ENCODE assay signal across 23 cellular contexts in genomic region chr1:214475746-214476145, GRCh38.
A peak's percentile ranks its signal among the peaks of the same experiment; 100 is the strongest.
DNase-seq lines count a peak whose midpoint lies in the region; ATAC-seq, FAIRE-seq and TF ChIP-seq lines count a peak whose summit lies in the region.
"Had no signal": no experiment of that assay in that cellular context is flagged by ENCODE, and none has a peak within 500 bp of the region (broad histone marks: within the 10 kb centered on the region; RNA-seq: fewer than 3 reads in every experiment).

No MANE protein-coding gene starts in this region.

- 0 out of 2 replicates have a peak overlapping the region, but pooled peaks have one; percentile 24 for H3K4me2 ChIP-seq in BLaER1

- 0 out of 2 replicates have a peak, but pooled peaks cover 5% of the 10 kb centered on the region for H3K4me1 ChIP-seq in BLaER1
- peaks cover 77% of the 10 kb centered on the region for H3K4me1 ChIP-seq in psoas muscle

- H3K4me3 ChIP-seq in BLaER1 (no peak overlapping the region), epithelial cell of proximal tubule (ENCODE audit: low read depth, low read length) (peak overlapping the region; percentile 50), psoas muscle (no peak overlapping the region)
- H3K4me3 ChIP-seq: right atrium auricular region had no signal

- H3K27me3 ChIP-seq in BLaER1: no peaks in the 10 kb centered on the region
- H3K27me3 ChIP-seq in psoas muscle (ENCODE audit: insufficient read depth in 3 of 3, low read length in 2 of 3): no peaks in the 10 kb centered on the region
- H3K27me3 ChIP-seq: right atrium auricular region had no signal

- H3K9me3 ChIP-seq in BLaER1 (no peaks in the 10 kb centered on the region), psoas muscle (no peaks in the 10 kb centered on the region)
- H3K9me3 ChIP-seq: right atrium auricular region had no signal

- DNase-seq in RCC 7860 (ENCODE audit: low spot score) (peak; percentile 69), epithelial cell of proximal tubule (ENCODE audit: low read depth) (no peak), psoas muscle (no peak), cardiac septum (ENCODE audit: low spot score) (no peak)
- no peak for DNase-seq in stimulated activated CD4-positive, alpha-beta T cell treated with anti-CD3 and anti-CD28 coated beads, Interleukin-4, amount 100 ng/mL, for 24 hours
- DNase-seq: activated CD4-positive, alpha-beta T cell treated with anti-CD3 and anti-CD28 coated beads for 4 hours; activated effector memory CD4-positive, alpha-beta T cell treated with Interleukin-2 at 50 U/mL for 16 hours; C1 segment of cervical spinal cord; cerebellar nuclear complex; effector CD8-positive, alpha-beta T cell; head of caudate nucleus; NCI-H1048; NCI-H2081 treated with DMSO at 0.1 percent for 48 hours; NK-92 treated with Interleukin-12 subunit alpha and Interleukin-12 subunit beta, amount 100 ng/mL, for 24 hours; occipital lobe; stimulated activated naive CD4-positive, alpha-beta T cell; SW 1271 had no signal

- H4K20me1 ChIP-seq in BLaER1: no peaks in the 10 kb centered on the region

- ATAC-seq in psoas muscle: no peak
- ATAC-seq in GM21367 (IDR thresholded peaks at IDR 0.05; ENCODE audit: unreplicated experiment): no peak
- no peak for ATAC-seq in HG03442 (IDR thresholded peaks at IDR 0.05; ENCODE audit: unreplicated experiment)

- no peak for TF ChIP-seq CTCF in epithelial cell of proximal tubule (conservative IDR thresholded peaks at IDR 0.05; ENCODE audit: low read depth, low read length)
- TF ChIP-seq CTCF in psoas muscle (IDR thresholded peaks at IDR 0.05): no peak

- H3K27ac ChIP-seq in BLaER1 (no peak overlapping the region), psoas muscle (peak overlapping the region; percentile 6)
- H3K27ac ChIP-seq: right atrium auricular region had no signal

- 94 to 97% (median 96%) methylated on average over 3 of the region's 3 CpGs for WGBS in psoas muscle, 3 donors

- H3K9ac ChIP-seq in BLaER1: no peak overlapping the region

- H3K36me3 ChIP-seq in BLaER1 (no peaks in the 10 kb centered on the region), psoas muscle (ENCODE audit: insufficient read depth in 1 of 2, low read depth in 1 of 2) (no peaks in the 10 kb centered on the region)
- H3K36me3 ChIP-seq: right atrium auricular region had no signal

- intact Hi-C loops in psoas muscle (cut with DNase I): no loop called here
- intact Hi-C loops in cardiac septum (cut with DNase I): no loop called here

- FAIRE-seq in RCC 7860 (lab: Jason Lieb, UNC): peak; percentile 5
- FAIRE-seq: A204.1, TTC549 had no signal
